Comparison of ENCODE assay signal across 8 cellular contexts in genomic region chr6:30914076-30914853, GRCh38. TPM values are rescaled to one million over a fixed set of nuclear protein-coding genes. Genes with fewer than 3 reads are reported as not detected.
DNase-seq lines count a peak whose midpoint lies in the region; ATAC-seq and TF ChIP-seq lines count a peak whose summit lies in the region.

Gene VARS2, plus strand, starts transcription at chr6:30914238. Its CDS starts 599 bp downstream, at chr6:30914837.

- H3K4me1 ChIP-seq in HCT116 (ENCODE audit: control insufficient read depth in 1 of 2, insufficient read depth in 2 of 2, low read length in 2 of 2) (peaks cover 9 to 26% of the 10 kb centered on the region in 2 experiments; a peak in 3 of 4 replicates), SK-N-SH (ENCODE audit: control insufficient read depth in 1 of 2, insufficient read depth in 2 of 2, low read depth in 1 of 2, low read length in 1 of 2) (peaks cover 9 to 18% of the 10 kb centered on the region in 2 experiments; a peak in 3 of 4 replicates), thyroid gland (peaks cover 24% of the 10 kb centered on the region in 2 donors)

- peak within 1 kb of the TSS; percentile 91 for H3K27ac Mint-ChIP-seq in osteocyte (ENCODE audit: unreplicated experiment)

- H3K4me1 Mint-ChIP-seq in osteocyte (ENCODE audit: unreplicated experiment): peaks cover 25% of the 10 kb centered on the region

- H3K4me3 Mint-ChIP-seq in osteocyte (ENCODE audit: unreplicated experiment): peak within 1 kb of the TSS; percentile 90

- CTCF ChIA-PET in HCT116 (lab: Charles Lee): interaction anchor here (1.0 to 5.0 kb wide), 15 partner anchors 30 to 201 kb away, joined by 3 to 66 read pairs (median 8); partner anchors contain the start of genes DDR1 and PSORS1C1
- CTCF ChIA-PET in SK-N-SH (lab: Yijun Ruan, JAX): interaction anchor here (0.6 to 7.2 kb wide), 25 partner anchors 9 to 634 kb away, joined by 3 to 86 read pairs (median 4); partner anchors contain the start of gene DDR1

- H3K9me3 Mint-ChIP-seq in osteocyte (ENCODE audit: unreplicated experiment): no peaks in the 10 kb centered on the region

- H3K9ac ChIP-seq in HCT116 (ENCODE audit: low read length) (peak within 1 kb of the TSS; percentile 83), SK-N-SH (peak within 1 kb of the TSS; percentile 88)

- TF ChIP-seq POLR2A in HCT116 (IDR thresholded peaks at IDR 0.05; ENCODE audit: borderline replicate concordance, extremely low read depth, insufficient read depth, insufficient read length) (peak; percentile 58), thyroid gland (IDR thresholded peaks at IDR 0.05) (peak; percentile 78 to 93)

- H3K4me2 ChIP-seq in HCT116 (ENCODE audit: low read length) (peak within 1 kb of the TSS; percentile 87), SK-N-SH (peak within 1 kb of the TSS; percentile 91)

- ATAC-seq in HCT116: peak; percentile 92

- POLR2A ChIA-PET in HCT116 (lab: Charles Lee): interaction anchor here (0.6 to 2.0 kb wide), 6 partner anchors 29 to 173 kb away, joined by 3 to 8 read pairs (median 4); partner anchors contain the start of gene DDR1
- POLR2A ChIA-PET in SK-N-SH (lab: Yijun Ruan, JAX): interaction anchor here (1.0 to 1.5 kb wide), 3 partner anchors 31 to 179 kb away, joined by 4 to 7 read pairs (median 4); partner anchors contain the start of gene DDR1

- H3K79me2 ChIP-seq in HCT116 (ENCODE audit: insufficient read depth, low read length): peaks cover 2% of the 10 kb centered on the region; the same call in 1 of the 2 replicates
- peaks cover 5% of the 10 kb centered on the region for H3K79me2 ChIP-seq in SK-N-SH (ENCODE audit: insufficient read depth)

- 5% methylated on average over 14 of the region's 52 CpGs for WGBS in SK-N-SH (ENCODE audit: low lambda C conversion rate)
- WGBS in thyroid gland, 2 donors: 1 to 2% methylated on average over 18 to 28 of the region's 52 CpGs

- peak; percentile 51 for TF ChIP-seq CTCF in GM06990 (IDR thresholded peaks at IDR 0.05; ENCODE audit: insufficient read depth, low read length, poor library complexity, severe bottlenecking)
- TF ChIP-seq CTCF in HCT116 (IDR thresholded peaks at IDR 0.05 in 2 of 3, conservative IDR thresholded peaks at IDR 0.05 in 1 of 3; ENCODE audit: borderline replicate concordance in 1 of 3, insufficient read depth in 1 of 3, low read depth in 2 of 3, low read length in 2 of 3): peak in 1 of 3 experiments; percentile 22; a peak in 2 of 6 replicates
- TF ChIP-seq CTCF in SK-N-SH (IDR thresholded peaks at IDR 0.05): peak; percentile 36; the same call in 1 of the 2 replicates
- peak; percentile 52 for TF ChIP-seq CTCF in osteocyte (IDR thresholded peaks at IDR 0.05)
- TF ChIP-seq CTCF in thyroid gland (IDR thresholded peaks at IDR 0.05): peak in 4 of 6 experiments; percentile 21 to 63 (median 46)

- DNase-seq in GM06990 (ENCODE audit: extremely low read depth, insufficient read length): peak; percentile 95
- DNase-seq in HCT116 (ENCODE audit: low read depth, low spot score): peak; percentile 80
- DNase-seq in MV-4-11 (lab: John Stamatoyannopoulos, UW): peak; percentile 86
- peak; percentile 99 for DNase-seq in SK-N-SH
- DNase-seq in activated naive CD4-positive, alpha-beta T cell treated with anti-CD3 and anti-CD28 coated beads, Interleukin-2, amount 50 U/mL, for 16 hours: peak; percentile 82
- peak; percentile 25 for DNase-seq in glomerular endothelial cell (ENCODE audit: extremely low read depth, low read depth, low spot score)
- peak; percentile 96 for DNase-seq in osteocyte (ENCODE audit: extremely low spot score, unreplicated experiment)
- DNase-seq in thyroid gland: peak; percentile 94

- peak within 1 kb of the TSS; percentile 65 for H3K4me3 ChIP-seq in GM06990 (replicated peaks; ENCODE audit: low read depth, low read length)
- peak within 1 kb of the TSS; percentile 58 to 72 for H3K4me3 ChIP-seq in HCT116 (replicated peaks in 1 of 2; ENCODE audit: low read depth in 1 of 2, low read length in 2 of 2)
- peak within 1 kb of the TSS; percentile 56 to 66 for H3K4me3 ChIP-seq in SK-N-SH (ENCODE audit: low read depth in 2 of 2, low read length in 1 of 2)
- H3K4me3 ChIP-seq in thyroid gland (replicated peaks in 1 of 3): peak within 1 kb of the TSS; percentile 2 to 63 (median 46)

- H3F3A ChIP-seq in SK-N-SH (replicated peaks; ENCODE audit: insufficient read depth): peaks cover 8% of the 10 kb centered on the region

- peaks cover 21% of the 10 kb centered on the region for H3K36me3 Mint-ChIP-seq in osteocyte (ENCODE audit: unreplicated experiment)

- H2AFZ ChIP-seq in HCT116 (ENCODE audit: low read depth, low read length, poor library complexity, severe bottlenecking) (no peak within 1 kb of the TSS), SK-N-SH (ENCODE audit: low read depth) (peak within 1 kb of the TSS; percentile 77)

- H3K27me3 ChIP-seq in GM06990 (replicated peaks; ENCODE audit: control insufficient read depth, insufficient read depth, low read length) (no peaks in the 10 kb centered on the region), HCT116 (ENCODE audit: insufficient read depth, low read length) (no peaks in the 10 kb centered on the region), SK-N-SH (ENCODE audit: insufficient read depth) (no peaks in the 10 kb centered on the region), thyroid gland (no peaks in the 10 kb centered on the region)

- H3K9me2 ChIP-seq in HCT116 (ENCODE audit: insufficient read depth): no peaks in the 10 kb centered on the region
- no peaks in the 10 kb centered on the region for H3K9me2 ChIP-seq in SK-N-SH

- H4K20me1 ChIP-seq in HCT116 (ENCODE audit: insufficient read depth) (no peaks in the 10 kb centered on the region), SK-N-SH (ENCODE audit: insufficient read depth) (no peaks in the 10 kb centered on the region)

- no peaks in the 10 kb centered on the region for H3K9me3 ChIP-seq in HCT116 (ENCODE audit: control insufficient read depth in 1 of 2, insufficient read depth in 1 of 2, low read depth in 1 of 2, low read length in 2 of 2)
- no peaks in the 10 kb centered on the region for H3K9me3 ChIP-seq in SK-N-SH
- no peaks in the 10 kb centered on the region for H3K9me3 ChIP-seq in thyroid gland

- TF ChIP-seq RAD21 in HCT116 (IDR thresholded peaks at IDR 0.05; ENCODE audit: low read depth) (no peak), SK-N-SH (IDR thresholded peaks at IDR 0.05; ENCODE audit: low read length) (peak; percentile 38)

- intact Hi-C loops in HCT116 (cut with micrococcal nuclease): loop anchor here (1.0 to 2.0 kb wide), 3 partner anchors 86 to 279 kb away; no protein-coding TSS in a partner anchor
- intact Hi-C loops in thyroid gland (cut with DNase I): no loop called here

- BruUV-seq in HCT116 (replicated peaks; lab: Mats Ljungman, UMichigan): TSS peak; percentile 64

- TF ChIP-seq EP300 in SK-N-SH (IDR thresholded peaks at IDR 0.05; ENCODE audit: borderline replicate concordance in 1 of 2, low read depth in 1 of 2, low read length in 1 of 2): no peak

- H3K27ac ChIP-seq in HCT116 (ENCODE audit: low read depth, low read length) (peak within 1 kb of the TSS; percentile 71), SK-N-SH (ENCODE audit: low read depth in 2 of 2, low read length in 1 of 2) (peak within 1 kb of the TSS; percentile 79 to 87), thyroid gland (peak within 1 kb of the TSS; percentile 84 to 92 (median 92))

- peaks cover 25% of the 10 kb centered on the region for H3K36me3 ChIP-seq in GM06990 (ENCODE audit: control insufficient read depth, insufficient read depth, low read length)
- peaks cover 18 to 35% of the 10 kb centered on the region in 2 experiments; a peak in 3 of 4 replicates for H3K36me3 ChIP-seq in HCT116 (ENCODE audit: control insufficient read depth in 1 of 2, insufficient read depth in 2 of 2, low read length in 2 of 2)
- peaks cover 31 to 39% of the 10 kb centered on the region in 2 experiments for H3K36me3 ChIP-seq in SK-N-SH (replicated peaks in 1 of 2; ENCODE audit: control insufficient read depth in 1 of 2, insufficient read depth in 2 of 2, low read length in 1 of 2)
- peaks cover 14 to 26% of the 10 kb centered on the region in 2 donors for H3K36me3 ChIP-seq in thyroid gland

- no peaks in the 10 kb centered on the region for H3K27me3 Mint-ChIP-seq in osteocyte (ENCODE audit: unreplicated experiment)

- RAD21 ChIA-PET in HCT116 (lab: Charles Lee; ENCODE audit: low non-redundant PET in 1 of 2, low total read pairs in 2 of 2, uncharacterized antibody in 2 of 2, unreplicated experiment in 2 of 2): interaction anchor here (0.5 to 1.2 kb wide), 8 partner anchors 29 to 242 kb away, joined by 3 to 5 read pairs (median 3); no protein-coding TSS in a partner anchor

TF ChIP-seq in HCT116, 20 proteins besides CTCF, POLR2A, EP300 and RAD21 (continues in another document):
- TF ChIP-seq POLR2AphosphoS5 (IDR thresholded peaks at IDR 0.05; ENCODE audit: low read depth, low read length) (peak; percentile 89), ZFX (IDR thresholded peaks at IDR 0.05) (peak; percentile 89), FOSL1 (IDR thresholded peaks at IDR 0.05; ENCODE audit: low read depth) (no peak), SP1 (IDR thresholded peaks at IDR 0.05; ENCODE audit: low read depth) (no peak), EGR1 (IDR thresholded peaks at IDR 0.05; ENCODE audit: low read depth) (no peak), CEBPB (IDR thresholded peaks at IDR 0.05; ENCODE audit: low read depth) (no peak), JUND (IDR thresholded peaks at IDR 0.05) (no peak), EZH2 (IDR thresholded peaks at IDR 0.05) (no peak), SRF (IDR thresholded peaks at IDR 0.05; ENCODE audit: low read depth) (no peak), YY1 (IDR thresholded peaks at IDR 0.05; ENCODE audit: extremely low read depth, insufficient replicate concordance, low read depth, low read length) (peak; percentile 21)

TF ChIP-seq in SK-N-SH, 30 proteins besides CTCF, POLR2A, EP300 and RAD21 (continues in another document):
- no peak for TF ChIP-seq USF1 (IDR thresholded peaks at IDR 0.05; ENCODE audit: borderline replicate concordance, low read depth)
- peak; percentile 22 for TF ChIP-seq CHD2 (IDR thresholded peaks at IDR 0.05; ENCODE audit: low read length, partially characterized antibody)
- no peak for TF ChIP-seq NFIC (IDR thresholded peaks at IDR 0.05; ENCODE audit: borderline replicate concordance)

RNA-seq across cellular contexts. Expression of gene VARS2, which starts in this region (rescaled TPM):
- total RNA-seq in HCT116 (2021; ENCODE audit: unreplicated experiment) (39.8 TPM), glomerular endothelial cell (17.9 and 22.6 TPM in 2 replicates), osteocyte (44.0 and 46.4 TPM in 2 replicates), thyroid gland (10 to 100 TPM; 17.3 to 36.4 (median 30.6) TPM)
- 25.8 and 27.3 TPM in 2 replicates for polyA plus RNA-seq in HCT116 (2012)
- 31.2 TPM in 2 replicates for polyA plus RNA-seq in SK-N-SH (2012; rRNA removed)
- 10.5 and 13.7 TPM in 2 replicates for polyA plus RNA-seq in SK-N-SH (2012; cell fraction: cytosol; rRNA removed)
- polyA plus RNA-seq in SK-N-SH (2012; cell fraction: nucleus; rRNA removed): 139 and 142 TPM in 2 replicates

Comparison
In these comparisons a context has a peak if more than half of its experiments do, and no peak if none do; other contexts are left out.
1. Peak in every context shown above with its lines: DNase-seq, ATAC-seq, H3K4me3 ChIP-seq and H3K27ac ChIP-seq.
2. DNase-seq: peak in every context shown above with its lines; median percentile 99 in SK-N-SH; 96 in osteocyte; 95 in GM06990; 94 in thyroid gland; 86 in MV-4-11; 82 in activated naive CD4-positive, alpha-beta T cell treated with anti-CD3 and anti-CD28 coated beads, Interleukin-2, amount 50 U/mL, for 16 hours; 80 in HCT116; 25 in glomerular endothelial cell.